ENCODE assay signal across 2 cellular contexts in the genomic region with DNA sequence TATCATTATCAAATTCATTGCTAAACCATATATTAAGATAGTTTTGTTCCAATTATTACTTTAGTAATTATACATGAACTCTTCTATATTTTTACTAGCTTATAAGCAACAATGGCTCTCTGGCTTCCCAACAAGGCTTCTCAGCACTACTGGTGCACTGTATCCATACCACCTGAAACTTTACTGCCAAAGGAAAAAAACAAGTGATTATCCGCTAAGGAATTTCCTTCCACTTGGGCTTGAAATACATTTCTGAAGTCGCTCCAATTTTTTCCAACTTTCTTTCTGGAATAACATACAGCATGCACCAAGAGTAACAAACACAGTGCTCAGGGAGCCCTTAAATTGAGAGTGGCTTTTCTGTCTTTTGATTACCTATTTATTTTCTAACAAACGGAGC.
TF ChIP-seq lines count a peak whose summit lies in the region.

No MANE protein-coding gene starts in this region.

TF ChIP-seq in HepG2, 621 proteins besides CTCF, POLR2A, EP300 and RAD21:
- TF ChIP-seq, protein P1, sequence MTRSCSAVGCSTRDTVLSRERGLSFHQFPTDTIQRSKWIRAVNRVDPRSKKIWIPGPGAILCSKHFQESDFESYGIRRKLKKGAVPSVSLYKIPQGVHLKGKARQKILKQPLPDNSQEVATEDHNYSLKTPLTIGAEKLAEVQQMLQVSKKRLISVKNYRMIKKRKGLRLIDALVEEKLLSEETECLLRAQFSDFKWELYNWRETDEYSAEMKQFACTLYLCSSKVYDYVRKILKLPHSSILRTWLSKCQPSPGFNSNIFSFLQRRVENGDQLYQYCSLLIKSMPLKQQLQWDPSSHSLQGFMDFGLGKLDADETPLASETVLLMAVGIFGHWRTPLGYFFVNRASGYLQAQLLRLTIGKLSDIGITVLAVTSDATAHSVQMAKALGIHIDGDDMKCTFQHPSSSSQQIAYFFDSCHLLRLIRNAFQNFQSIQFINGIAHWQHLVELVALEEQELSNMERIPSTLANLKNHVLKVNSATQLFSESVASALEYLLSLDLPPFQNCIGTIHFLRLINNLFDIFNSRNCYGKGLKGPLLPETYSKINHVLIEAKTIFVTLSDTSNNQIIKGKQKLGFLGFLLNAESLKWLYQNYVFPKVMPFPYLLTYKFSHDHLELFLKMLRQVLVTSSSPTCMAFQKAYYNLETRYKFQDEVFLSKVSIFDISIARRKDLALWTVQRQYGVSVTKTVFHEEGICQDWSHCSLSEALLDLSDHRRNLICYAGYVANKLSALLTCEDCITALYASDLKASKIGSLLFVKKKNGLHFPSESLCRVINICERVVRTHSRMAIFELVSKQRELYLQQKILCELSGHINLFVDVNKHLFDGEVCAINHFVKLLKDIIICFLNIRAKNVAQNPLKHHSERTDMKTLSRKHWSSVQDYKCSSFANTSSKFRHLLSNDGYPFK (CRISPR knock-in tag; IDR thresholded peaks at IDR 0.05; ENCODE audit: borderline replicate concordance) = no peak
- no peak for TF ChIP-seq ZNF274 (CRISPR knock-in tag; IDR thresholded peaks at IDR 0.05)
- no peak for TF ChIP-seq ATF1 (CRISPR knock-in tag; IDR thresholded peaks at IDR 0.05)
- no peak for TF ChIP-seq PHF5A (CRISPR knock-in tag; IDR thresholded peaks at IDR 0.05; ENCODE audit: low read depth, unreplicated experiment)
- no peak for TF ChIP-seq ZNF121 (CRISPR knock-in tag; IDR thresholded peaks at IDR 0.05)
- TF ChIP-seq CENPX (CRISPR knock-in tag; IDR thresholded peaks at IDR 0.05) = no peak
- no peak for TF ChIP-seq ZNF792 (CRISPR knock-in tag; IDR thresholded peaks at IDR 0.05)
- no peak for TF ChIP-seq U2AF1 (optimal IDR thresholded peaks at IDR 0.05; ENCODE audit: low read depth, low read length)
- no peak for TF ChIP-seq MATR3 (CRISPR knock-in tag; IDR thresholded peaks at IDR 0.05)
- TF ChIP-seq ZNF850 (CRISPR knock-in tag; conservative IDR thresholded peaks at IDR 0.05) = no peak
- TF ChIP-seq ZNF329 (CRISPR knock-in tag; IDR thresholded peaks at IDR 0.05; ENCODE audit: low read depth) = no peak
- no peak for TF ChIP-seq RFX3 (CRISPR knock-in tag; IDR thresholded peaks at IDR 0.05)
- no peak for TF ChIP-seq KDM5B (CRISPR knock-in tag; IDR thresholded peaks at IDR 0.05; ENCODE audit: borderline replicate concordance)
- no peak for TF ChIP-seq ZNF878 (CRISPR knock-in tag; IDR thresholded peaks at IDR 0.05)
- no peak for TF ChIP-seq SAP130 (CRISPR knock-in tag; IDR thresholded peaks at IDR 0.05; ENCODE audit: low read depth)
- TF ChIP-seq KLF12 (CRISPR knock-in tag; IDR thresholded peaks at IDR 0.05; ENCODE audit: borderline replicate concordance) = no peak

TF ChIP-seq in endothelial cell of umbilical vein, 7 proteins besides CTCF, POLR2A, EP300 and RAD21:
- TF ChIP-seq FOS (IDR thresholded peaks at IDR 0.05; ENCODE audit: borderline replicate concordance, insufficient read depth, low read length) (no peak), POLR2AphosphoS5 (IDR thresholded peaks at IDR 0.05; ENCODE audit: insufficient read depth, low read depth, low read length) (no peak), MYC (IDR thresholded peaks at IDR 0.05; ENCODE audit: low read depth, low read length) (no peak), JUN (IDR thresholded peaks at IDR 0.05; ENCODE audit: borderline replicate concordance, insufficient read depth, insufficient read length, low read depth) (no peak), EZH2 (IDR thresholded peaks at IDR 0.05; ENCODE audit: borderline replicate concordance, low read depth, low read length, severe bottlenecking) (no peak), GATA2 (IDR thresholded peaks at IDR 0.05; ENCODE audit: insufficient read depth, insufficient read length, low read depth, low read length) (no peak)
- TF ChIP-seq, protein P2, sequence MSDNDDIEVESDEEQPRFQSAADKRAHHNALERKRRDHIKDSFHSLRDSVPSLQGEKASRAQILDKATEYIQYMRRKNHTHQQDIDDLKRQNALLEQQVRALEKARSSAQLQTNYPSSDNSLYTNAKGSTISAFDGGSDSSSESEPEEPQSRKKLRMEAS (IDR thresholded peaks at IDR 0.05; ENCODE audit: insufficient read depth, insufficient read length) = no peak
